Comparison of ENCODE assay signal across 9 cellular contexts in genomic region chr16:56916571-56917403, GRCh38. TPM values are rescaled to one million over a fixed set of nuclear protein-coding genes. Genes with fewer than 3 reads are reported as not detected.
A peak's percentile ranks its signal among the peaks of the same experiment; 100 is the strongest.
DNase-seq lines count a peak whose midpoint lies in the region; ATAC-seq and TF ChIP-seq lines count a peak whose summit lies in the region.
"Had no signal": no experiment of that assay in that cellular context is flagged by ENCODE, and none has a peak within 500 bp of the region (broad histone marks: within the 10 kb centered on the region; RNA-seq: fewer than 3 reads in every experiment).

No MANE protein-coding gene starts in this region.

- H3K27me3 Mint-ChIP-seq in activated B cell treated with CpG ODN at 0.5 μM for 24 hours, result no peaks in the 10 kb centered on the region

- peak overlapping the region; percentile 72 for H3K4me3 Mint-ChIP-seq in activated B cell treated with CpG ODN at 0.5 μM for 24 hours

- ATAC-seq in activated CD4-positive, CD25-positive, alpha-beta regulatory T cell treated with anti-CD3 and anti-CD28 coated beads, Interleukin-2, amount 50 U/mL, for 24 hours, result peak; percentile 74 to 78
- ATAC-seq in HG02938 (IDR thresholded peaks at IDR 0.05; ENCODE audit: unreplicated experiment) (peak; percentile 83), activated B cell treated with CpG ODN at 0.5 μM for 24 hours (ENCODE audit: low read depth) (peak; percentile 56), mucosa of descending colon (peak; percentile 48)

- TF ChIP-seq CTCF in activated B cell treated with CpG ODN at 0.5 μM for 24 hours (IDR thresholded peaks at IDR 0.05) (no peak), mucosa of descending colon (IDR thresholded peaks at IDR 0.05) (no peak)

- POLR2A ChIA-PET in activated B cell treated with CpG ODN at 0.5 μM for 24 hours (lab: Charles Lee), result interaction anchor here (0.5 to 20.0 kb wide), 6 partner anchors 21 to 125 kb away, joined by 3 to 795 read pairs (median 4); partner anchors contain the start of gene HERPUD1

- H3K36me3 ChIP-seq in mucosa of descending colon (ENCODE audit: low read depth), result no peaks in the 10 kb centered on the region

- intact Hi-C loops in activated B cell treated with CpG ODN at 0.5 μM for 24 hours (cut with micrococcal nuclease) (loop anchor here (1.0 to 2.0 kb wide), 3 partner anchors 15 to 46 kb away; no protein-coding TSS in a partner anchor), mucosa of descending colon (cut with DNase I, micrococcal nuclease) (no loop called here)

- H3K27ac Mint-ChIP-seq in activated B cell treated with CpG ODN at 0.5 μM for 24 hours, result peak overlapping the region; percentile 96

- H3K4me1 ChIP-seq in mucosa of descending colon (ENCODE audit: low read depth), result peaks cover 13% of the 10 kb centered on the region

- no peaks in the 10 kb centered on the region for H3K9me3 ChIP-seq in mucosa of descending colon

- DNase-seq in activated CD4-positive, CD25-positive, alpha-beta regulatory T cell treated with anti-CD3 and anti-CD28 coated beads, Interleukin-2, amount 50 U/mL, for 72 hours, result no peak
- DNase-seq in activated B cell treated with CpG ODN at 0.5 μM for 24 hours (peak; percentile 43), mucosa of descending colon (peak in 1 of 3 donors; percentile 39), SK-N-DZ (ENCODE audit: low spot score) (no peak), AG20443 (ENCODE audit: low spot score) (no peak), GDM1 (lab: John Stamatoyannopoulos, UW) (no peak)

- peaks cover 3% of the 10 kb centered on the region for H3K9me3 Mint-ChIP-seq in activated B cell treated with CpG ODN at 0.5 μM for 24 hours

- H3K4me1 Mint-ChIP-seq in activated B cell treated with CpG ODN at 0.5 μM for 24 hours, result peaks cover 95% of the 10 kb centered on the region

- no peaks in the 10 kb centered on the region for H3K36me3 Mint-ChIP-seq in activated B cell treated with CpG ODN at 0.5 μM for 24 hours (ENCODE audit: low read depth)

- H3K4me3 ChIP-seq in mucosa of descending colon, result no peak overlapping the region

- CTCF ChIA-PET in activated B cell treated with CpG ODN at 0.5 μM for 24 hours (lab: Charles Lee), result interaction anchor here (0.6 to 1.2 kb wide), 3 partner anchors 14 to 35 kb away, joined by 3 to 4 read pairs (median 4); no protein-coding TSS in a partner anchor

RNA-seq across cellular contexts. Expression of gene HERPUD1, which starts 15.2 kb away (rescaled TPM):
- 766 and 820 TPM in 2 replicates for total RNA-seq in activated B cell treated with CpG ODN at 0.5 μM for 24 hours
- 100 to 1,000 TPM; 130 to 165 (median 159) TPM for total RNA-seq in mucosa of descending colon
- polyA plus RNA-seq in SK-N-DZ (2014; cell fraction: cytosol; rRNA removed), result 37.4 and 55.6 TPM in 2 replicates
- polyA plus RNA-seq in SK-N-DZ (2014; cell fraction: nucleus; rRNA removed), result 47.9 and 58.8 TPM in 2 replicates

RNA-seq across cellular contexts. Expression of gene CETP, which starts 45.0 kb away (rescaled TPM):
- total RNA-seq in activated B cell treated with CpG ODN at 0.5 μM for 24 hours, result 1.0 and 1.4 TPM in 2 replicates
- under 1 TPM in 2 of 3 donors, not detected in 1; 0.22 to 0.35 TPM for total RNA-seq in mucosa of descending colon
- polyA plus RNA-seq in SK-N-DZ (2014; cell fraction: cytosol; rRNA removed), result 0.48 TPM in 1 of 2 replicates, not detected in the other
- polyA plus RNA-seq in SK-N-DZ (2014; cell fraction: nucleus; rRNA removed), result not detected in 2 replicates
- total RNA-seq: SK-MEL-5 had no signal

RNA-seq across cellular contexts. Expression of gene SLC12A3, which starts 51.8 kb away (rescaled TPM):
- 3.8 and 5.0 TPM in 2 replicates for total RNA-seq in activated B cell treated with CpG ODN at 0.5 μM for 24 hours
- total RNA-seq in mucosa of descending colon, result not detected
- polyA plus RNA-seq in SK-N-DZ (2014; cell fraction: cytosol; rRNA removed), result 0.13 and 0.48 TPM in 2 replicates
- polyA plus RNA-seq in SK-N-DZ (2014; cell fraction: nucleus; rRNA removed), result 0.79 and 0.84 TPM in 2 replicates
- total RNA-seq: SK-MEL-5 had no signal
